Comparison of ENCODE assay signal across 1 cellular context in the genomic region with DNA sequence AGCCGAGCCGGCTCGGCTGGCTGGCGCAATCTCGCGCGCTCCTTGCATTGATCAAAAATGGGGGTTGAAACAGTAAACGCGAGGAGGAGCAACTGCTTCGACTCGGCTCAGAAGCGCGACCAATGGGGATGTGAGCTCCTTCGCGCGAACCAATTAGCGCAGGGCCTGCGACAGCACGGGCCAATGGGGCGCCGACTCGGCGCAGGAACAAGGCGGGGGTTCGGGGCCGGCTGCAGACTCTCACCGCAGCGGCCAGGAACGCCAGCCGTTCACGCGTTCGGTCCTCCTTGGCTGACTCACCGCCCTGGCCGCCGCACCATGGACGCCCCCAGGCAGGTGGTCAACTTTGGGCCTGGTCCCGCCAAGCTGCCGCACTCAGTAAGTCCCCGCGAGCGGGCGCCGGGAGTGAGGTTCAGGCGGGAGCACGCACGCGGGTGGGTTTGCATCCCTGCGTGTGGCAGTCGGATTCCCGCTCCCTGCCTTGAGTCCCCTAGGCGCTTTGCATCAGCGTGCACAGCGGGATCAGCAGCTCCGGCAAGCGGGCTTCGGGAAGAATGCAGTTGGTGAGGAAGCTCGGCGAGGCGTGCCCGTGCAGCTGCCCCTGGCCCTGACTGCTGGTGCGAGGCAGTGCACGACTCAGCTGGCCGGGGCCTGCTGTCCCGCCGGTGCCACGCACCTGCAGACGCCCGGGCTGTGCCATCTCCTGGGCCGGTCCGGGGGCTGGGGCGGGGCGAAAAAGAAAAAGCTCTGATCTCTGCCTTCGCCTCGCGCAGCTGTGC.
A peak's percentile ranks its signal among the peaks of the same experiment; 100 is the strongest.
TF ChIP-seq lines count a peak whose summit lies in the region.

TSS of gene PSAT1 (plus strand) at position 233 of the 779 bp plus-strand sequence. CDS start at position 319, 86 bp downstream.

TF ChIP-seq in K562, 482 proteins besides CTCF, POLR2A, EP300 and RAD21 (continued from another document and continues in another):
- TF ChIP-seq, protein P1, sequence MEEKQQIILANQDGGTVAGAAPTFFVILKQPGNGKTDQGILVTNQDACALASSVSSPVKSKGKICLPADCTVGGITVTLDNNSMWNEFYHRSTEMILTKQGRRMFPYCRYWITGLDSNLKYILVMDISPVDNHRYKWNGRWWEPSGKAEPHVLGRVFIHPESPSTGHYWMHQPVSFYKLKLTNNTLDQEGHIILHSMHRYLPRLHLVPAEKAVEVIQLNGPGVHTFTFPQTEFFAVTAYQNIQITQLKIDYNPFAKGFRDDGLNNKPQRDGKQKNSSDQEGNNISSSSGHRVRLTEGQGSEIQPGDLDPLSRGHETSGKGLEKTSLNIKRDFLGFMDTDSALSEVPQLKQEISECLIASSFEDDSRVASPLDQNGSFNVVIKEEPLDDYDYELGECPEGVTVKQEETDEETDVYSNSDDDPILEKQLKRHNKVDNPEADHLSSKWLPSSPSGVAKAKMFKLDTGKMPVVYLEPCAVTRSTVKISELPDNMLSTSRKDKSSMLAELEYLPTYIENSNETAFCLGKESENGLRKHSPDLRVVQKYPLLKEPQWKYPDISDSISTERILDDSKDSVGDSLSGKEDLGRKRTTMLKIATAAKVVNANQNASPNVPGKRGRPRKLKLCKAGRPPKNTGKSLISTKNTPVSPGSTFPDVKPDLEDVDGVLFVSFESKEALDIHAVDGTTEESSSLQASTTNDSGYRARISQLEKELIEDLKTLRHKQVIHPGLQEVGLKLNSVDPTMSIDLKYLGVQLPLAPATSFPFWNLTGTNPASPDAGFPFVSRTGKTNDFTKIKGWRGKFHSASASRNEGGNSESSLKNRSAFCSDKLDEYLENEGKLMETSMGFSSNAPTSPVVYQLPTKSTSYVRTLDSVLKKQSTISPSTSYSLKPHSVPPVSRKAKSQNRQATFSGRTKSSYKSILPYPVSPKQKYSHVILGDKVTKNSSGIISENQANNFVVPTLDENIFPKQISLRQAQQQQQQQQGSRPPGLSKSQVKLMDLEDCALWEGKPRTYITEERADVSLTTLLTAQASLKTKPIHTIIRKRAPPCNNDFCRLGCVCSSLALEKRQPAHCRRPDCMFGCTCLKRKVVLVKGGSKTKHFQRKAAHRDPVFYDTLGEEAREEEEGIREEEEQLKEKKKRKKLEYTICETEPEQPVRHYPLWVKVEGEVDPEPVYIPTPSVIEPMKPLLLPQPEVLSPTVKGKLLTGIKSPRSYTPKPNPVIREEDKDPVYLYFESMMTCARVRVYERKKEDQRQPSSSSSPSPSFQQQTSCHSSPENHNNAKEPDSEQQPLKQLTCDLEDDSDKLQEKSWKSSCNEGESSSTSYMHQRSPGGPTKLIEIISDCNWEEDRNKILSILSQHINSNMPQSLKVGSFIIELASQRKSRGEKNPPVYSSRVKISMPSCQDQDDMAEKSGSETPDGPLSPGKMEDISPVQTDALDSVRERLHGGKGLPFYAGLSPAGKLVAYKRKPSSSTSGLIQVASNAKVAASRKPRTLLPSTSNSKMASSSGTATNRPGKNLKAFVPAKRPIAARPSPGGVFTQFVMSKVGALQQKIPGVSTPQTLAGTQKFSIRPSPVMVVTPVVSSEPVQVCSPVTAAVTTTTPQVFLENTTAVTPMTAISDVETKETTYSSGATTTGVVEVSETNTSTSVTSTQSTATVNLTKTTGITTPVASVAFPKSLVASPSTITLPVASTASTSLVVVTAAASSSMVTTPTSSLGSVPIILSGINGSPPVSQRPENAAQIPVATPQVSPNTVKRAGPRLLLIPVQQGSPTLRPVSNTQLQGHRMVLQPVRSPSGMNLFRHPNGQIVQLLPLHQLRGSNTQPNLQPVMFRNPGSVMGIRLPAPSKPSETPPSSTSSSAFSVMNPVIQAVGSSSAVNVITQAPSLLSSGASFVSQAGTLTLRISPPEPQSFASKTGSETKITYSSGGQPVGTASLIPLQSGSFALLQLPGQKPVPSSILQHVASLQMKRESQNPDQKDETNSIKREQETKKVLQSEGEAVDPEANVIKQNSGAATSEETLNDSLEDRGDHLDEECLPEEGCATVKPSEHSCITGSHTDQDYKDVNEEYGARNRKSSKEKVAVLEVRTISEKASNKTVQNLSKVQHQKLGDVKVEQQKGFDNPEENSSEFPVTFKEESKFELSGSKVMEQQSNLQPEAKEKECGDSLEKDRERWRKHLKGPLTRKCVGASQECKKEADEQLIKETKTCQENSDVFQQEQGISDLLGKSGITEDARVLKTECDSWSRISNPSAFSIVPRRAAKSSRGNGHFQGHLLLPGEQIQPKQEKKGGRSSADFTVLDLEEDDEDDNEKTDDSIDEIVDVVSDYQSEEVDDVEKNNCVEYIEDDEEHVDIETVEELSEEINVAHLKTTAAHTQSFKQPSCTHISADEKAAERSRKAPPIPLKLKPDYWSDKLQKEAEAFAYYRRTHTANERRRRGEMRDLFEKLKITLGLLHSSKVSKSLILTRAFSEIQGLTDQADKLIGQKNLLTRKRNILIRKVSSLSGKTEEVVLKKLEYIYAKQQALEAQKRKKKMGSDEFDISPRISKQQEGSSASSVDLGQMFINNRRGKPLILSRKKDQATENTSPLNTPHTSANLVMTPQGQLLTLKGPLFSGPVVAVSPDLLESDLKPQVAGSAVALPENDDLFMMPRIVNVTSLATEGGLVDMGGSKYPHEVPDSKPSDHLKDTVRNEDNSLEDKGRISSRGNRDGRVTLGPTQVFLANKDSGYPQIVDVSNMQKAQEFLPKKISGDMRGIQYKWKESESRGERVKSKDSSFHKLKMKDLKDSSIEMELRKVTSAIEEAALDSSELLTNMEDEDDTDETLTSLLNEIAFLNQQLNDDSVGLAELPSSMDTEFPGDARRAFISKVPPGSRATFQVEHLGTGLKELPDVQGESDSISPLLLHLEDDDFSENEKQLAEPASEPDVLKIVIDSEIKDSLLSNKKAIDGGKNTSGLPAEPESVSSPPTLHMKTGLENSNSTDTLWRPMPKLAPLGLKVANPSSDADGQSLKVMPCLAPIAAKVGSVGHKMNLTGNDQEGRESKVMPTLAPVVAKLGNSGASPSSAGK (IDR thresholded peaks at IDR 0.05), result peak; percentile 84; the same call in 1 of the 2 replicates
- TF ChIP-seq BACH1 (tag; IDR thresholded peaks at IDR 0.05) (no peak), ZZZ3 (IDR thresholded peaks at IDR 0.05) (no peak), ZNF449 (CRISPR knock-in tag; IDR thresholded peaks at IDR 0.05) (no peak), MCM3 (IDR thresholded peaks at IDR 0.05) (no peak), SAP30 (IDR thresholded peaks at IDR 0.05; ENCODE audit: borderline replicate concordance, insufficient read depth, low read depth, low read length, poor library complexity, severe bottlenecking) (peak; percentile 34), RREB1 (CRISPR knock-in tag; IDR thresholded peaks at IDR 0.05) (no peak), SRSF7 (optimal IDR thresholded peaks at IDR 0.05; ENCODE audit: low read depth, low read length) (no peak), TAF1 (IDR thresholded peaks at IDR 0.05; ENCODE audit: control insufficient read depth, extremely low read depth, insufficient read depth, low read length, severe bottlenecking) (peak; percentile 29), PRDM10 (IDR thresholded peaks at IDR 0.05; ENCODE audit: partially characterized antibody) (peak; percentile 4), ATF3 (IDR thresholded peaks at IDR 0.05) (peak; percentile 76), ATF3 (CRISPR knock-in tag; conservative IDR thresholded peaks at IDR 0.05) (no peak)
- TF ChIP-seq, protein P2, sequence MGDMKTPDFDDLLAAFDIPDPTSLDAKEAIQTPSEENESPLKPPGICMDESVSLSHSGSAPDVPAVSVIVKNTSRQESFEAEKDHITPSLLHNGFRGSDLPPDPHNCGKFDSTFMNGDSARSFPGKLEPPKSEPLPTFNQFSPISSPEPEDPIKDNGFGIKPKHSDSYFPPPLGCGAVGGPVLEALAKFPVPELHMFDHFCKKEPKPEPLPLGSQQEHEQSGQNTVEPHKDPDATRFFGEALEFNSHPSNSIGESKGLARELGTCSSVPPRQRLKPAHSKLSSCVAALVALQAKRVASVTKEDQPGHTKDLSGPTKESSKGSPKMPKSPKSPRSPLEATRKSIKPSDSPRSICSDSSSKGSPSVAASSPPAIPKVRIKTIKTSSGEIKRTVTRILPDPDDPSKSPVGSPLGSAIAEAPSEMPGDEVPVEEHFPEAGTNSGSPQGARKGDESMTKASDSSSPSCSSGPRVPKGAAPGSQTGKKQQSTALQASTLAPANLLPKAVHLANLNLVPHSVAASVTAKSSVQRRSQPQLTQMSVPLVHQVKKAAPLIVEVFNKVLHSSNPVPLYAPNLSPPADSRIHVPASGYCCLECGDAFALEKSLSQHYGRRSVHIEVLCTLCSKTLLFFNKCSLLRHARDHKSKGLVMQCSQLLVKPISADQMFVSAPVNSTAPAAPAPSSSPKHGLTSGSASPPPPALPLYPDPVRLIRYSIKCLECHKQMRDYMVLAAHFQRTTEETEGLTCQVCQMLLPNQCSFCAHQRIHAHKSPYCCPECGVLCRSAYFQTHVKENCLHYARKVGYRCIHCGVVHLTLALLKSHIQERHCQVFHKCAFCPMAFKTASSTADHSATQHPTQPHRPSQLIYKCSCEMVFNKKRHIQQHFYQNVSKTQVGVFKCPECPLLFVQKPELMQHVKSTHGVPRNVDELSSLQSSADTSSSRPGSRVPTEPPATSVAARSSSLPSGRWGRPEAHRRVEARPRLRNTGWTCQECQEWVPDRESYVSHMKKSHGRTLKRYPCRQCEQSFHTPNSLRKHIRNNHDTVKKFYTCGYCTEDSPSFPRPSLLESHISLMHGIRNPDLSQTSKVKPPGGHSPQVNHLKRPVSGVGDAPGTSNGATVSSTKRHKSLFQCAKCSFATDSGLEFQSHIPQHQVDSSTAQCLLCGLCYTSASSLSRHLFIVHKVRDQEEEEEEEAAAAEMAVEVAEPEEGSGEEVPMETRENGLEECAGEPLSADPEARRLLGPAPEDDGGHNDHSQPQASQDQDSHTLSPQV (IDR thresholded peaks at IDR 0.05), result no peak
